Comparison of ENCODE assay signal across 13 cellular contexts in the genomic region with DNA sequence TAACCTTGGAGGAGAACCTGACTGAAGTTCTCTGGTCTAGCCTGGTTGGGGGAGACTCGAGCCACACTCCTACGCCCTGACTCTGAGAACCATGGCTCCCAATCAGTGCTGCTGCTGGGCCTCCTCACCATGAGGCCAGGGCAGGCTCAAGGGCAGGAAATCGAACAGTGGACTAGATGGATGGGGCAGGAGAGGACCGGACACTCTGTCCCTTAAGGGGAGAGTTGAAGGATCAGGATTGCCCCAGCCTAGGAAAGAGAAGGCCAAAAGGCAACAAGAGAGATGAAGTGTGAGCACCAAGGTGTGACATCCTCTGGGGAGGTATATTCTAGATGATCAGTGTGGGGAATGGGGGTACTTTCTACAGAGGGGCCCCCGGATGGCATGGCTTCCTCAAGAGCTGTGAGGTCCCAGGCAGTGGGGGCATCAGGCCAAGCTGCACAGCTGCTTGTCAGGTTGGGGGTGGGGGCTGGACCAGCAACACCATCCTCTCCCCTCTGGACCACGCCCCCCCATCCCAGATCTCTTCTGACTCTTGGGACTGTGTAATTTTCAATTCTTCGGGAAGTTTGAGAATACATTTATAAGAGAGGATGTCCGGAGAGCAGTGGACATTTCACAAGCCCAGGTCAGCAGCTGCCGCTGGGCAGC. TPM values are rescaled to one million over a fixed set of nuclear protein-coding genes. Genes with fewer than 3 reads are reported as not detected.
A peak's percentile ranks its signal among the peaks of the same experiment; 100 is the strongest.
DNase-seq lines count a peak whose midpoint lies in the region; ATAC-seq, FAIRE-seq and TF ChIP-seq lines count a peak whose summit lies in the region.
"Had no signal": no experiment of that assay in that cellular context is flagged by ENCODE, and none has a peak within 500 bp of the region (broad histone marks: within the 10 kb centered on the region; RNA-seq: fewer than 3 reads in every experiment).

No MANE protein-coding gene starts in this region.

- H3K4me2 ChIP-seq in neuronal stem cell (ENCODE audit: insufficient read depth, low read length, poor library complexity, severe bottlenecking): no peak overlapping the region

- H2BK12ac ChIP-seq in neuronal stem cell (ENCODE audit: low read length): no peak overlapping the region

- H3K27me3 ChIP-seq in neuronal stem cell (ENCODE audit: control insufficient read depth in 3 of 3, insufficient read depth in 3 of 3, low read depth in 1 of 3, low read length in 3 of 3): no peaks in the 10 kb centered on the region
- H3K27me3 ChIP-seq: breast epithelium, vagina had no signal

- no peak overlapping the region for H2BK15ac ChIP-seq in neuronal stem cell (ENCODE audit: low read length)

- FAIRE-seq in urothelium cell line (lab: Jason Lieb, UNC): no peak
- FAIRE-seq: RCC 7860 had no signal

- CTCF ChIA-PET in activated CD8-positive, alpha-beta memory T cell treated with anti-CD3 and anti-CD28 coated beads, Interleukin-2, amount 10 ng/mL, durations not matched to agents 7 days and 5 days (lab: Charles Lee): interaction anchor here (0.7 to 1.4 kb wide), 3 partner anchors 83 to 177 kb away, joined by 3 to 12 read pairs (median 3); no protein-coding TSS in a partner anchor

- H3K27me3 Mint-ChIP-seq in activated CD8-positive, alpha-beta memory T cell treated with anti-CD3 and anti-CD28 coated beads, Interleukin-2, amount 10 ng/mL, durations not matched to agents 7 days and 5 days: no peaks in the 10 kb centered on the region

- H3K23ac ChIP-seq in neuronal stem cell (ENCODE audit: low read depth, low read length, poor library complexity): no peak overlapping the region

- no peak for DNase-seq in activated CD8-positive, alpha-beta memory T cell treated with anti-CD3 and anti-CD28 coated beads, Interleukin-2, amount 10 ng/mL, durations not matched to agents 7 days and 5 days
- no peak for DNase-seq in activated CD8-positive, alpha-beta memory T cell treated with anti-CD3 and anti-CD28 coated beads, Interleukin-2, amount 50 U/mL, for 4 hours
- peak; percentile 68 for DNase-seq in M059J (ENCODE audit: low read depth)
- no peak for DNase-seq in neuronal stem cell (ENCODE audit: low spot score)
- no peak for DNase-seq in urothelium cell line (ENCODE audit: low spot score)
- no peak for DNase-seq in cerebellar nuclear complex (lab: John Stamatoyannopoulos, UW)
- DNase-seq: NCI-H774 had no signal

- peaks cover 14% of the 10 kb centered on the region for H3K4me1 Mint-ChIP-seq in activated CD8-positive, alpha-beta memory T cell treated with anti-CD3 and anti-CD28 coated beads, Interleukin-2, amount 10 ng/mL, durations not matched to agents 7 days and 5 days

- peak; percentile 42 for TF ChIP-seq POLR2A in GM18526 (IDR thresholded peaks at IDR 0.05; ENCODE audit: extremely low read depth, insufficient read length)

- H3K27ac ChIP-seq in neuronal stem cell (replicated peaks; ENCODE audit: low read length): no peak overlapping the region
- H3K27ac ChIP-seq: breast epithelium, vagina had no signal

- peaks cover 68% of the 10 kb centered on the region for H3K36me3 Mint-ChIP-seq in activated CD8-positive, alpha-beta memory T cell treated with anti-CD3 and anti-CD28 coated beads, Interleukin-2, amount 10 ng/mL, durations not matched to agents 7 days and 5 days

- H3K27ac Mint-ChIP-seq in activated CD8-positive, alpha-beta memory T cell treated with anti-CD3 and anti-CD28 coated beads, Interleukin-2, amount 10 ng/mL, durations not matched to agents 7 days and 5 days: peak overlapping the region; percentile 41

- no peaks in the 10 kb centered on the region for H3K79me1 ChIP-seq in neuronal stem cell (ENCODE audit: low read depth, low read length)

- no peaks in the 10 kb centered on the region for H3K9me3 ChIP-seq in neuronal stem cell (replicated peaks in 1 of 2; ENCODE audit: control insufficient read depth in 2 of 2, insufficient read depth in 1 of 2, low read depth in 1 of 2, low read length in 2 of 2)
- H3K9me3 ChIP-seq: breast epithelium, vagina had no signal

- no peak overlapping the region for H4K91ac ChIP-seq in neuronal stem cell (ENCODE audit: low read depth, low read length, poor library complexity)

- H3K4me3 Mint-ChIP-seq in activated CD8-positive, alpha-beta memory T cell treated with anti-CD3 and anti-CD28 coated beads, Interleukin-2, amount 10 ng/mL, durations not matched to agents 7 days and 5 days: no peak overlapping the region

- no peak overlapping the region for H3K4me3 ChIP-seq in neuronal stem cell (ENCODE audit: low read length in 2 of 2)
- H3K4me3 ChIP-seq: breast epithelium, vagina had no signal

- H3K36me3 ChIP-seq in neuronal stem cell (replicated peaks in 1 of 2; ENCODE audit: control insufficient read depth in 2 of 2, insufficient read depth in 2 of 2, low read length in 2 of 2): no peaks in the 10 kb centered on the region

- H2BK120ac ChIP-seq in neuronal stem cell (ENCODE audit: low read depth, low read length): no peak overlapping the region

- H3K9ac ChIP-seq in neuronal stem cell (ENCODE audit: low read depth, low read length, poor library complexity): no peak overlapping the region

- H3K4ac ChIP-seq in neuronal stem cell (ENCODE audit: low read length): no peak overlapping the region

- no peak overlapping the region for H2BK5ac ChIP-seq in neuronal stem cell (ENCODE audit: low read length)

- ATAC-seq in activated CD8-positive, alpha-beta memory T cell treated with anti-CD3 and anti-CD28 coated beads, Interleukin-2, amount 10 ng/mL, durations not matched to agents 7 days and 5 days: peak; percentile 17
- no peak for ATAC-seq in GM18873 (IDR thresholded peaks at IDR 0.05; ENCODE audit: low FRiP score, unreplicated experiment)

- H3K4me1 ChIP-seq in neuronal stem cell (ENCODE audit: control insufficient read depth in 2 of 2, insufficient read depth in 1 of 2, low read depth in 1 of 2, low read length in 2 of 2): peaks cover 0 to 3% of the 10 kb centered on the region in 2 donors
- H3K4me1 ChIP-seq: breast epithelium had no signal

- H4K8ac ChIP-seq in neuronal stem cell (ENCODE audit: low read depth, low read length): no peak overlapping the region

- no peak overlapping the region for H2AK5ac ChIP-seq in neuronal stem cell (ENCODE audit: low read depth, low read length)

- no peaks in the 10 kb centered on the region for H3K9me3 Mint-ChIP-seq in activated CD8-positive, alpha-beta memory T cell treated with anti-CD3 and anti-CD28 coated beads, Interleukin-2, amount 10 ng/mL, durations not matched to agents 7 days and 5 days (ENCODE audit: low read depth)

- peak overlapping the region; percentile 14 for H3K14ac ChIP-seq in neuronal stem cell (ENCODE audit: low read length)

- H3K18ac ChIP-seq in neuronal stem cell (ENCODE audit: low read length): no peak overlapping the region

- no CpG with 5 or more reads among the region's 9 CpGs for WGBS in neuronal stem cell (ENCODE audit: extremely low coverage in 2 of 2, insufficient read length in 2 of 2, insufficient replicate concordance in 1 of 2), 2 donors

- no peak overlapping the region for H2AFZ ChIP-seq in neuronal stem cell (ENCODE audit: low read length)

RNA-seq across cellular contexts. Expression of a gene that starts 34.0 kb away (rescaled TPM):
- 100 to 1,000 TPM; 544 to 967 TPM for total RNA-seq in activated CD8-positive, alpha-beta memory T cell treated with anti-CD3 and anti-CD28 coated beads, Interleukin-2, amount 10 ng/mL, durations not matched to agents 7 days and 5 days
- total RNA-seq in M059J (2014; rRNA removed; shearing (Covaris generic)): 1,013 and 1,365 TPM in 2 replicates
- 0.91 TPM for polyA plus RNA-seq in neuronal stem cell (2013, experiment 1 of 2)
- polyA plus RNA-seq in neuronal stem cell (2013, experiment 2 of 2): 0.75 TPM

RNA-seq across cellular contexts. Expression of a gene that starts 47.9 kb away (rescaled TPM):
- total RNA-seq in activated CD8-positive, alpha-beta memory T cell treated with anti-CD3 and anti-CD28 coated beads, Interleukin-2, amount 10 ng/mL, durations not matched to agents 7 days and 5 days: not detected
- 2.3 and 5.5 TPM in 2 replicates for total RNA-seq in M059J (2014; rRNA removed; shearing (Covaris generic))
- 0.07 TPM for polyA plus RNA-seq in neuronal stem cell (2013, experiment 1 of 2)
- 0.07 TPM for polyA plus RNA-seq in neuronal stem cell (2013, experiment 2 of 2)
- total RNA-seq: myocyte had no signal
